In the genomic region with DNA sequence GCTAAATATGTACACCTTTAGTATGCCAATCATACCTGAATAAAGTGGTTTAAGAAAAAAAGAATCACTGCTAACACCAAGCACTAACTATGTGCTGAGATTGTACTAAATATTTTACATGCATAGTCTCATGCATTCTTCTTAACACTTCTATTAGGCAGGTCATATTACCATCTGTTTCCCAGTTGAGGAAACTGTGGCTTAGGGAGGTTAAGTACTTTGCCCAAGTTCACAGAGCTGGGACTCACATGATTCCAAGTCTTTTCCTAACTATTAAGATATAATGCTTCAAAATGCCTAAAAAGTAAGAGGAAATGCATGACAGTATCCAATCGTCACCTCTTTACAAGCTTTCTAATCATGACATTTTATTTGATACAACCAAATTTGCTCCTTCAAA, we compare ENCODE assay signal across 16 cellular contexts.
"Had no signal": no experiment of that assay in that cellular context is flagged by ENCODE, and none has a peak within 500 bp of the region (broad histone marks: within the 10 kb centered on the region; RNA-seq: fewer than 3 reads in every experiment).

No MANE protein-coding gene starts in this region.

- H3K27ac ChIP-seq: gastroesophageal sphincter, parathyroid adenoma, prostate gland, sigmoid colon had no signal

- FAIRE-seq: colon, small intestine, urothelium cell line had no signal

- ATAC-seq: esophagus mucosa; gastroesophageal sphincter; naive thymus-derived CD4-positive, alpha-beta T cell had no signal

- H3K36me3 ChIP-seq: gastroesophageal sphincter, prostate gland, sigmoid colon, thyroid gland had no signal

- H3K4me1 ChIP-seq: parathyroid adenoma had no signal

- H3K27me3 ChIP-seq: gastroesophageal sphincter, sigmoid colon, thyroid gland had no signal

- H3K9ac ChIP-seq: parathyroid adenoma had no signal

- H2AFZ ChIP-seq: parathyroid adenoma had no signal

- H3K9me3 ChIP-seq: gastroesophageal sphincter, prostate gland, sigmoid colon, thyroid gland had no signal

- H3K79me2 ChIP-seq: parathyroid adenoma had no signal

- H3K4me3 ChIP-seq: gastroesophageal sphincter, prostate gland, sigmoid colon, thyroid gland had no signal

- DNase-seq: endodermal cell; glutamatergic neuron; naive thymus-derived CD4-positive, alpha-beta T cell; nephron progenitor cell; retina; sigmoid colon; small intestine; stimulated activated CD4-positive, alpha-beta T cell treated with anti-CD3 and anti-CD28 coated beads, Interleukin-2, amount 100 ng/mL, for 48 hours; stimulated activated naive CD4-positive, alpha-beta T cell treated with Interleukin-2 at 50 U/mL for 16 hours; thyroid gland had no signal
